ENCODE assay signal across 1 cellular context in genomic region chr10:61628199-61628874, GRCh38.
TF ChIP-seq lines count a peak whose summit lies in the region.

No MANE protein-coding gene starts in this region.

TF ChIP-seq in HepG2, 621 proteins besides CTCF, POLR2A, EP300 and RAD21 (continued from another document):
- no peak for TF ChIP-seq HNF1A (IDR thresholded peaks at IDR 0.05; ENCODE audit: low read depth)
- TF ChIP-seq HNF1A (CRISPR knock-in tag; IDR thresholded peaks at IDR 0.05; ENCODE audit: borderline replicate concordance), result no peak
- no peak for TF ChIP-seq ZNF432 (CRISPR knock-in tag; IDR thresholded peaks at IDR 0.05; ENCODE audit: borderline replicate concordance)
- no peak for TF ChIP-seq TBX3 (IDR thresholded peaks at IDR 0.05; ENCODE audit: borderline replicate concordance)
- TF ChIP-seq FOXM1 (CRISPR knock-in tag; IDR thresholded peaks at IDR 0.05), result no peak
- TF ChIP-seq ZBTB10 (CRISPR knock-in tag; IDR thresholded peaks at IDR 0.05; ENCODE audit: borderline replicate concordance), result no peak
- no peak for TF ChIP-seq FOXK1 (CRISPR knock-in tag; IDR thresholded peaks at IDR 0.05; ENCODE audit: borderline replicate concordance, low read depth)
